Comparison of ENCODE assay signal across 12 cellular contexts in the genomic region with DNA sequence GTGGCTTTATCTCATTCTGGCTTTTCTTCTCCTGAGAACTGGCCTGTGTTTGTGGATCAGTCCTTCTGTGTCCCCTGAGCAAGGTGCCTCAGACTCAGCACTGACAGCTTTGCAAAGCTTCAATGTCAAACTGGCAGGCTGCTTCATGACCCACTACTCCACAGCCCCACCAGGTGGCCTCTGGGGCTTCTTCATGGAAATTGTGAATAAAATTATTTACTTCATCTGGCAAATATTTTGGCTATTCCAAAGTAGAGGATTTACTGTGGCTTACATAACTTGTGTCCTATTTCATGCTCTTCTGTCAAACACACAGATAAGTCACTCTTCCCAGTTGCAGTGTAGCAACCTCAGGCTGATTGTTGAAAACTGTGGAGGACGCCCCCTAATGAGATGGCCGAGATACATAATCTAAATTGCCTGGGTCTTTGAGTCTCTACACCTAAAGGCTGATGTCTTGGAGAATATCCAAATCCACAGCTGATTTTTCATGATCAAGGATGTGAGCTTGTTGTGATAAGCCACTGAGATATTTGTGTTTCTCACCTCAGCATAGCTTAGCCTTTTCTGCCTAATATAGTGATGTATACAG.
DNase-seq lines count a peak whose midpoint lies in the region; ATAC-seq and TF ChIP-seq lines count a peak whose summit lies in the region.
"Had no signal": no experiment of that assay in that cellular context is flagged by ENCODE, and none has a peak within 500 bp of the region (broad histone marks: within the 10 kb centered on the region; RNA-seq: fewer than 3 reads in every experiment).

No MANE protein-coding gene starts in this region.

- H3K27ac ChIP-seq in 22Rv1 = no peak overlapping the region
- no peak overlapping the region for H3K27ac ChIP-seq in HCT116 (ENCODE audit: low read depth, low read length)
- no peak overlapping the region for H3K27ac ChIP-seq in heart right ventricle
- no peak overlapping the region for H3K27ac ChIP-seq in vagina
- H3K27ac ChIP-seq: epithelial cell of prostate, ovary had no signal

- CTCF ChIA-PET in HCT116 (lab: Charles Lee) = no interaction called here

- in situ Hi-C loops in SK-MEL-5 (cut with HindIII; ENCODE audit: low pct_unique_long_range_greater_than_20kb, low sequenced_read_pairs) = no loop called here

- intact Hi-C loops in HCT116 (cut with micrococcal nuclease) = loop anchor here (10.0 kb wide), 1 partner anchor 873 kb away; no protein-coding TSS in a partner anchor
- intact Hi-C loops in heart right ventricle (cut with DNase I) = loop anchor here in 3 of 10 donors (5.0 to 10.0 kb wide), 2 partner anchors 601 to 603 kb away; no protein-coding TSS in a partner anchor
- intact Hi-C loops in vagina (cut with DNase I) = no loop called here

- RAD21 ChIA-PET in HCT116 (lab: Charles Lee; ENCODE audit: low non-redundant PET in 1 of 2, low total read pairs in 2 of 2, uncharacterized antibody in 2 of 2, unreplicated experiment in 2 of 2) = no interaction called here

- ATAC-seq in HCT116 (peak; percentile 57; the same call in 1 of the 2 replicates), heart right ventricle (peak in 7 of 8 donors; percentile 42 to 78 (median 68)), omental fat pad (ENCODE audit: low FRiP score) (no peak)

- H3K79me2 ChIP-seq in HCT116 (ENCODE audit: insufficient read depth, low read length) = no peaks in the 10 kb centered on the region

- H3K4me2 ChIP-seq in HCT116 (ENCODE audit: low read length) = no peak overlapping the region

- no peak overlapping the region for H2AFZ ChIP-seq in HCT116 (ENCODE audit: low read depth, low read length, poor library complexity, severe bottlenecking)

- no peaks in the 10 kb centered on the region for H4K20me1 ChIP-seq in HCT116 (ENCODE audit: insufficient read depth)

- no peaks in the 10 kb centered on the region for H3K27me3 ChIP-seq in HCT116 (ENCODE audit: insufficient read depth, low read length)
- no peaks in the 10 kb centered on the region for H3K27me3 ChIP-seq in heart right ventricle
- H3K27me3 ChIP-seq in vagina = no peaks in the 10 kb centered on the region
- H3K27me3 ChIP-seq: ovary had no signal

- no peak overlapping the region for H3K4me3 ChIP-seq in HCT116 (replicated peaks in 1 of 2; ENCODE audit: low read depth in 1 of 2, low read length in 2 of 2)
- H3K4me3 ChIP-seq in heart right ventricle = no peak overlapping the region
- H3K4me3 ChIP-seq in vagina = no peak overlapping the region
- H3K4me3 ChIP-seq: ovary had no signal

- peak; percentile 26; the same call in 1 of the 2 replicates for TF ChIP-seq RAD21 in HCT116 (IDR thresholded peaks at IDR 0.05; ENCODE audit: low read depth)

- H3K9me3 ChIP-seq in HCT116 (ENCODE audit: control insufficient read depth in 1 of 2, insufficient read depth in 1 of 2, low read depth in 1 of 2, low read length in 2 of 2) (no peaks in the 10 kb centered on the region), heart right ventricle (no peaks in the 10 kb centered on the region), vagina (no peaks in the 10 kb centered on the region)
- H3K9me3 ChIP-seq: ovary had no signal

- TF ChIP-seq POLR2A in HCT116 (IDR thresholded peaks at IDR 0.05; ENCODE audit: borderline replicate concordance, extremely low read depth, insufficient read depth, insufficient read length) = no peak
- TF ChIP-seq POLR2A in vagina (IDR thresholded peaks at IDR 0.05) = no peak

- POLR2A ChIA-PET in HCT116 (lab: Charles Lee) = no interaction called here

- H3K9me2 ChIP-seq in HCT116 (ENCODE audit: insufficient read depth) = no peaks in the 10 kb centered on the region

- DNase-seq in HCT116 (ENCODE audit: low read depth, low spot score) (no peak), SK-MEL-5 (ENCODE audit: low read depth, low spot score) (peak; percentile 42), heart right ventricle (peak; percentile 21 to 25), DMS114 treated with DMSO at 0.1 percent for 48 hours (lab: John Stamatoyannopoulos, UW; ENCODE audit: unreplicated experiment) (no peak), omental fat pad (ENCODE audit: low spot score) (no peak), vagina (ENCODE audit: extremely low spot score in 2 of 2) (no peak)
- DNase-seq in stimulated activated CD4-positive, alpha-beta T cell treated with anti-CD3 and anti-CD28 coated beads, Interleukin-2, amount 100 ng/mL, for 24 hours = no peak
- DNase-seq: amniotic stem cell; ovary; stimulated activated CD4-positive, alpha-beta T cell treated with anti-CD3 and anti-CD28 coated beads, Interleukin-4, amount 100 ng/mL, for 1 hour had no signal

- BruUV-seq in HCT116 (replicated peaks; lab: Mats Ljungman, UMichigan) = no TSS peak

- no peaks in the 10 kb centered on the region for H3K36me3 ChIP-seq in HCT116 (ENCODE audit: control insufficient read depth in 1 of 2, insufficient read depth in 2 of 2, low read length in 2 of 2)
- no peaks in the 10 kb centered on the region for H3K36me3 ChIP-seq in heart right ventricle
- H3K36me3 ChIP-seq in vagina = no peaks in the 10 kb centered on the region
- H3K36me3 ChIP-seq: ovary had no signal

- H3K4me1 ChIP-seq in HCT116 (ENCODE audit: control insufficient read depth in 1 of 2, insufficient read depth in 2 of 2, low read length in 2 of 2) (no peaks in the 10 kb centered on the region), heart right ventricle (no peaks in the 10 kb centered on the region), vagina (no peaks in the 10 kb centered on the region)

- TF ChIP-seq CTCF in 22Rv1 (IDR thresholded peaks at IDR 0.05) (peak; percentile 52), HCT116 (IDR thresholded peaks at IDR 0.05 in 2 of 3, conservative IDR thresholded peaks at IDR 0.05 in 1 of 3; ENCODE audit: borderline replicate concordance in 1 of 3, insufficient read depth in 1 of 3, low read depth in 2 of 3, low read length in 2 of 3) (peak; percentile 47 to 55 (median 52)), heart right ventricle (IDR thresholded peaks at IDR 0.05) (peak in 7 of 9 donors; percentile 36 to 55 (median 41)), omental fat pad (IDR thresholded peaks at IDR 0.05) (no peak), vagina (IDR thresholded peaks at IDR 0.05) (no peak)

- 43 to 44% methylated on average over 2 of the region's 2 CpGs for WGBS in heart right ventricle, 2 donors

- no peak overlapping the region for H3K9ac ChIP-seq in HCT116 (ENCODE audit: low read length)

TF ChIP-seq in HCT116, 20 proteins besides CTCF, POLR2A, EP300 and RAD21:
- TF ChIP-seq CEBPB (IDR thresholded peaks at IDR 0.05; ENCODE audit: low read depth) = no peak
- TF ChIP-seq, protein P1, sequence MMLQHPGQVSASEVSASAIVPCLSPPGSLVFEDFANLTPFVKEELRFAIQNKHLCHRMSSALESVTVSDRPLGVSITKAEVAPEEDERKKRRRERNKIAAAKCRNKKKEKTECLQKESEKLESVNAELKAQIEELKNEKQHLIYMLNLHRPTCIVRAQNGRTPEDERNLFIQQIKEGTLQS (IDR thresholded peaks at IDR 0.05) = no peak
- no peak for TF ChIP-seq REST (IDR thresholded peaks at IDR 0.05; ENCODE audit: low read depth)
- TF ChIP-seq JUND (IDR thresholded peaks at IDR 0.05) = no peak
- TF ChIP-seq ELF1 (IDR thresholded peaks at IDR 0.05; ENCODE audit: borderline replicate concordance, low read depth) = no peak
- no peak for TF ChIP-seq EZH2 (IDR thresholded peaks at IDR 0.05)
- no peak for TF ChIP-seq POLR2AphosphoS5 (IDR thresholded peaks at IDR 0.05; ENCODE audit: low read depth, low read length)
- no peak for TF ChIP-seq CBX3 (IDR thresholded peaks at IDR 0.05; ENCODE audit: low read depth)
- no peak for TF ChIP-seq TCF7L2 (IDR thresholded peaks at IDR 0.05; ENCODE audit: borderline replicate concordance, extremely low read depth, insufficient read depth, insufficient read length)
- no peak for TF ChIP-seq ZFX (IDR thresholded peaks at IDR 0.05)
- no peak for TF ChIP-seq SP1 (IDR thresholded peaks at IDR 0.05; ENCODE audit: low read depth)
- TF ChIP-seq FOSL1 (IDR thresholded peaks at IDR 0.05; ENCODE audit: low read depth) = no peak

Comparison
In these comparisons a context has a peak if more than half of its experiments do, and no peak if none do; other contexts are left out.
1. CTCF ChIP-seq: peak in 22Rv1 (single experiment), HCT116 (3 of 3) and heart right ventricle (7 of 9); none in omental fat pad (0 of 3) and vagina (0 of 3).
2. DNase-seq: peak in SK-MEL-5 (single experiment) and heart right ventricle (2 of 2); none in HCT116 (single experiment), DMS114 treated with DMSO at 0.1 percent for 48 hours (single experiment), omental fat pad (single experiment), stimulated activated CD4-positive, alpha-beta T cell treated with anti-CD3 and anti-CD28 coated beads, Interleukin-2, amount 100 ng/mL, for 24 hours (0 of 2) and vagina (0 of 2).